ENCODE assay signal across 8 cellular contexts in genomic region chr7:66921396-66921917, GRCh38. TPM values are rescaled to one million over a fixed set of nuclear protein-coding genes. Genes with fewer than 3 reads are reported as not detected.
DNase-seq lines count a peak whose midpoint lies in the region; ATAC-seq and TF ChIP-seq lines count a peak whose summit lies in the region.

No MANE protein-coding gene starts in this region.

- H3K9me3 Mint-ChIP-seq in stimulated activated memory B cell treated with anti-CD40 and anti-IgM and Interleukin-4, amounts not matched to agents 10 μg/mL and 1 μg/mL and 100 μg/mL, for 72 hours, result no peaks in the 10 kb centered on the region

- TF ChIP-seq CTCF in RWPE2 (IDR thresholded peaks at IDR 0.05; ENCODE audit: poor library complexity, severe bottlenecking), result no peak

- H3K9me3 ChIP-seq in RWPE2 (ENCODE audit: severe bottlenecking), result no peaks in the 10 kb centered on the region

- H3K4me3 ChIP-seq in RWPE2 (ENCODE audit: severe bottlenecking), result peak overlapping the region; percentile 96

- H3K36me3 ChIP-seq in RWPE2 (ENCODE audit: low read depth), result peaks cover 32% of the 10 kb centered on the region; the same call in 1 of the 2 replicates

- DNase-seq in AG08396 (ENCODE audit: low spot score), result peak; percentile 81
- DNase-seq in RWPE2 (ENCODE audit: low spot score), result no peak
- DNase-seq in central memory CD4-positive, alpha-beta T cell, result peak; percentile 12
- DNase-seq in left colon, result peak; percentile 35 to 38
- DNase-seq in NCI-H187 (lab: John Stamatoyannopoulos, UW), result no peak

- H3K4me1 ChIP-seq in RWPE2 (ENCODE audit: insufficient read depth, poor library complexity, severe bottlenecking), result no peaks in the 10 kb centered on the region

- H3K27me3 Mint-ChIP-seq in stimulated activated memory B cell treated with anti-CD40 and anti-IgM and Interleukin-4, amounts not matched to agents 10 μg/mL and 1 μg/mL and 100 μg/mL, for 72 hours, result no peaks in the 10 kb centered on the region

- H3K27me3 ChIP-seq in RWPE2 (ENCODE audit: insufficient read depth, poor library complexity, severe bottlenecking), result no peaks in the 10 kb centered on the region

- intact Hi-C loops in left colon (cut with DNase I, micrococcal nuclease), result no loop called here

- H3K4me3 Mint-ChIP-seq in stimulated activated memory B cell treated with anti-CD40 and anti-IgM and Interleukin-4, amounts not matched to agents 10 μg/mL and 1 μg/mL and 100 μg/mL, for 72 hours, result peak overlapping the region; percentile 95

- peak overlapping the region; percentile 76 for H3K27ac ChIP-seq in RWPE2 (ENCODE audit: poor library complexity, severe bottlenecking)

- peak overlapping the region; percentile 90 for H3K27ac Mint-ChIP-seq in stimulated activated memory B cell treated with anti-CD40 and anti-IgM and Interleukin-4, amounts not matched to agents 10 μg/mL and 1 μg/mL and 100 μg/mL, for 72 hours

- peaks cover 12% of the 10 kb centered on the region for H3K36me3 Mint-ChIP-seq in stimulated activated memory B cell treated with anti-CD40 and anti-IgM and Interleukin-4, amounts not matched to agents 10 μg/mL and 1 μg/mL and 100 μg/mL, for 72 hours

- ATAC-seq in GM18867 (IDR thresholded peaks at IDR 0.05; ENCODE audit: unreplicated experiment) (peak; percentile 21), HG03196 (IDR thresholded peaks at IDR 0.05; ENCODE audit: unreplicated experiment) (peak; percentile 11), RWPE2 (ENCODE audit: low read depth) (peak; percentile 27; the same call in 2 of the 3 replicates), left colon (peak; percentile 34)
- peak; percentile 65 for ATAC-seq in stimulated activated memory B cell treated with anti-CD40 and anti-IgM and Interleukin-4, amounts not matched to agents 10 μg/mL and 1 μg/mL and 100 μg/mL, for 72 hours

- peaks cover 39% of the 10 kb centered on the region for H3K4me1 Mint-ChIP-seq in stimulated activated memory B cell treated with anti-CD40 and anti-IgM and Interleukin-4, amounts not matched to agents 10 μg/mL and 1 μg/mL and 100 μg/mL, for 72 hours

RNA-seq across cellular contexts. Expression of gene TMEM248, which starts 0.4 kb away (rescaled TPM):
- 100 to 1,000 TPM; 121 TPM for total RNA-seq in left colon

Comparison
In these comparisons a context has a peak if more than half of its experiments do, and no peak if none do; other contexts are left out.
1. DNase-seq: peak in AG08396 (single experiment), central memory CD4-positive, alpha-beta T cell (single experiment) and left colon (2 of 2); none in RWPE2 (single experiment) and NCI-H187 (0 of 2).
2. ATAC-seq: peak in every context shown above with its lines; median percentile 65 in stimulated activated memory B cell treated with anti-CD40 and anti-IgM and Interleukin-4, amounts not matched to agents 10 μg/mL and 1 μg/mL and 100 μg/mL, for 72 hours; 34 in left colon; 27 in RWPE2; 21 in GM18867; 11 in HG03196.